In genomic region chr3:128487813-128488635, GRCh38 we compare ENCODE assay signal across 8 cellular contexts. TPM values are rescaled to one million over a fixed set of nuclear protein-coding genes. Genes with fewer than 3 reads are reported as not detected.
A peak's percentile ranks its signal among the peaks of the same experiment; 100 is the strongest.
DNase-seq lines count a peak whose midpoint lies in the region; ATAC-seq and TF ChIP-seq lines count a peak whose summit lies in the region.

No MANE protein-coding gene starts in this region.

- no peak for TF ChIP-seq EP300 in tibial nerve (IDR thresholded peaks at IDR 0.05)

- H3K9me3 ChIP-seq in AG04450 (ENCODE audit: control insufficient read depth, insufficient read depth, low read length) (no peaks in the 10 kb centered on the region; the same call in 1 of the 2 replicates), mucosa of rectum (ENCODE audit: control insufficient read depth in 2 of 2, low read length in 2 of 2) (no peaks in the 10 kb centered on the region), tibial nerve (no peaks in the 10 kb centered on the region)

- DNase-seq in AG04450 (ENCODE audit: low read depth, low spot score) (peak; percentile 80), NCI-H2029 treated with DMSO at 0.1 percent for 48 hours (lab: John Stamatoyannopoulos, UW) (peak; percentile 26), fibroblast of gingiva (ENCODE audit: low read depth) (peak; percentile 79), tibial nerve (ENCODE audit: low spot score in 2 of 2) (peak in 1 of 2 donors; percentile 63)
- no peak for DNase-seq in activated CD4-positive, alpha-beta memory T cell treated with anti-CD3 and anti-CD28 coated beads, Interleukin-2, amount 10 ng/mL, durations not matched to agents 7 days and 5 days

- TF ChIP-seq POLR2A in tibial nerve (IDR thresholded peaks at IDR 0.05): peak in 1 of 2 donors; percentile 39

- POLR2A ChIA-PET in AG04450 (lab: Yijun Ruan, JAX): interaction anchor here (0.6 kb wide), 1 partner anchor 40 kb away, joined by 3 read pairs; no protein-coding TSS in a partner anchor
- POLR2A ChIA-PET in activated CD4-positive, alpha-beta memory T cell treated with anti-CD3 and anti-CD28 coated beads, Interleukin-2, amount 10 ng/mL, durations not matched to agents 7 days and 5 days (lab: Charles Lee): no interaction called here

- peak overlapping the region in 1 of 2 donors; percentile 47 for H3K9ac ChIP-seq in mucosa of rectum (ENCODE audit: low read depth in 1 of 2, low read length in 2 of 2)

- H3K4me3 ChIP-seq in AG04450 (ENCODE audit: low read depth, low read length) (peak overlapping the region; percentile 82), GM08714 (ENCODE audit: low read length) (peak overlapping the region; percentile 6; the same call in 1 of the 2 replicates), mucosa of rectum (ENCODE audit: low read length in 2 of 2) (peak overlapping the region; percentile 60 to 61), tibial nerve (peak overlapping the region; percentile 34 to 54 (median 47))

- H3K4me1 ChIP-seq in mucosa of rectum (ENCODE audit: control insufficient read depth in 2 of 2, insufficient read depth in 2 of 2, low read length in 2 of 2) (peaks cover 14 to 21% of the 10 kb centered on the region in 2 donors), tibial nerve (peaks cover 0 to 81% (median 52%) of the 10 kb centered on the region in 4 donors)

- ATAC-seq in GM18868 (IDR thresholded peaks at IDR 0.05; ENCODE audit: unreplicated experiment): no peak

- H3K27me3 ChIP-seq in AG04450 (ENCODE audit: control insufficient read depth, insufficient read depth, low read length) (peaks cover 2% of the 10 kb centered on the region), mucosa of rectum (ENCODE audit: control insufficient read depth in 2 of 2, insufficient read depth in 2 of 2, low read length in 2 of 2) (peaks cover 72 to 80% of the 10 kb centered on the region in 2 donors), tibial nerve (peaks cover 8 to 100% of the 10 kb centered on the region in 2 donors)

- H3K27ac ChIP-seq in AG04450 (ENCODE audit: low read depth, low read length): peak overlapping the region; percentile 75
- H3K27ac ChIP-seq in mucosa of rectum (ENCODE audit: low read depth in 2 of 2, low read length in 2 of 2): peak overlapping the region; percentile 42 to 67
- peak overlapping the region in 3 of 4 donors; percentile 15 to 63 (median 16) for H3K27ac ChIP-seq in tibial nerve

- peak overlapping the region; percentile 24 for H3K4me3 Mint-ChIP-seq in activated CD4-positive, alpha-beta memory T cell treated with anti-CD3 and anti-CD28 coated beads, Interleukin-2, amount 10 ng/mL, durations not matched to agents 7 days and 5 days

- no peak for TF ChIP-seq CTCF in AG04450 (IDR thresholded peaks at IDR 0.05; ENCODE audit: low read depth, low read length)
- no peak for TF ChIP-seq CTCF in tibial nerve (IDR thresholded peaks at IDR 0.05)

- H3K36me3 ChIP-seq in mucosa of rectum (ENCODE audit: control insufficient read depth in 2 of 2, insufficient read depth in 2 of 2, low read length in 2 of 2): no peaks in the 10 kb centered on the region
- no peaks in the 10 kb centered on the region for H3K36me3 ChIP-seq in tibial nerve

- whole genome bisulfite sequencing in tibial nerve, 2 donors: 2 to 5% methylated on average over 21 to 22 of the region's 68 CpGs

- H3K36me3 Mint-ChIP-seq in activated CD4-positive, alpha-beta memory T cell treated with anti-CD3 and anti-CD28 coated beads, Interleukin-2, amount 10 ng/mL, durations not matched to agents 7 days and 5 days (ENCODE audit: low read depth): no peaks in the 10 kb centered on the region

- peaks cover 30% of the 10 kb centered on the region for H3K4me1 Mint-ChIP-seq in activated CD4-positive, alpha-beta memory T cell treated with anti-CD3 and anti-CD28 coated beads, Interleukin-2, amount 10 ng/mL, durations not matched to agents 7 days and 5 days

- no peak overlapping the region for H3K27ac Mint-ChIP-seq in activated CD4-positive, alpha-beta memory T cell treated with anti-CD3 and anti-CD28 coated beads, Interleukin-2, amount 10 ng/mL, durations not matched to agents 7 days and 5 days

- CTCF ChIA-PET in AG04450 (lab: Charles Lee): interaction anchor here (0.6 to 1.3 kb wide), 3 partner anchors 9 to 414 kb away, joined by 3 to 4 read pairs (median 4); no protein-coding TSS in a partner anchor
- CTCF ChIA-PET in activated CD4-positive, alpha-beta memory T cell treated with anti-CD3 and anti-CD28 coated beads, Interleukin-2, amount 10 ng/mL, durations not matched to agents 7 days and 5 days (lab: Charles Lee): interaction anchor here (1.1 kb wide), 1 partner anchor 11 kb away, joined by 3 read pairs; no protein-coding TSS in a partner anchor

- no peaks in the 10 kb centered on the region for H3K9me3 Mint-ChIP-seq in activated CD4-positive, alpha-beta memory T cell treated with anti-CD3 and anti-CD28 coated beads, Interleukin-2, amount 10 ng/mL, durations not matched to agents 7 days and 5 days

- H3K27me3 Mint-ChIP-seq in activated CD4-positive, alpha-beta memory T cell treated with anti-CD3 and anti-CD28 coated beads, Interleukin-2, amount 10 ng/mL, durations not matched to agents 7 days and 5 days: peaks cover 74% of the 10 kb centered on the region

RNA-seq across cellular contexts. Expression of gene GATA2, which starts 5.0 kb away (rescaled TPM):
- 4.8 and 6.1 TPM in 2 replicates for polyA plus RNA-seq in AG04450 (2011; rRNA removed)
- polyA minus RNA-seq in AG04450 (2011; rRNA and poly(A)+ RNA removed): 4.2 and 4.9 TPM in 2 replicates
- under 1 TPM; 0.08 to 0.23 TPM for total RNA-seq in activated CD4-positive, alpha-beta memory T cell treated with anti-CD3 and anti-CD28 coated beads, Interleukin-2, amount 10 ng/mL, durations not matched to agents 7 days and 5 days
- total RNA-seq in tibial nerve: 10 to 100 TPM in 3 of 4 donors, 1 to 10 TPM in 1; 8.1 to 24.7 (median 15.9) TPM

RNA-seq across cellular contexts. Expression of gene DNAJB8, which starts 21.3 kb away (rescaled TPM):
- not detected in 2 replicates for polyA plus RNA-seq in AG04450 (2011; rRNA removed)
- polyA minus RNA-seq in AG04450 (2011; rRNA and poly(A)+ RNA removed): not detected in 2 replicates
- not detected for total RNA-seq in activated CD4-positive, alpha-beta memory T cell treated with anti-CD3 and anti-CD28 coated beads, Interleukin-2, amount 10 ng/mL, durations not matched to agents 7 days and 5 days
- total RNA-seq in tibial nerve: not detected

Comparison
In these comparisons a context has a peak if more than half of its experiments do, and no peak if none do; other contexts are left out.
1. H3K27ac ChIP-seq: peak in every context shown above with its lines; median percentile 75 in AG04450; 54 in mucosa of rectum; 16 in tibial nerve.
2. H3K4me3 ChIP-seq: peak in every context shown above with its lines; median percentile 82 in AG04450; 60 in mucosa of rectum; 47 in tibial nerve; 6 in GM08714.
3. RNA of gene GATA2, which starts 5.0 kb away (total RNA-seq): 8.1 to 24.7 TPM in tibial nerve; 0.08 to 0.23 TPM in activated CD4-positive, alpha-beta memory T cell treated with anti-CD3 and anti-CD28 coated beads, Interleukin-2, amount 10 ng/mL, durations not matched to agents 7 days and 5 days; every median in the first group is over 4 times any median in the second.